Comparison of ENCODE assay signal across 30 cellular contexts in the genomic region with DNA sequence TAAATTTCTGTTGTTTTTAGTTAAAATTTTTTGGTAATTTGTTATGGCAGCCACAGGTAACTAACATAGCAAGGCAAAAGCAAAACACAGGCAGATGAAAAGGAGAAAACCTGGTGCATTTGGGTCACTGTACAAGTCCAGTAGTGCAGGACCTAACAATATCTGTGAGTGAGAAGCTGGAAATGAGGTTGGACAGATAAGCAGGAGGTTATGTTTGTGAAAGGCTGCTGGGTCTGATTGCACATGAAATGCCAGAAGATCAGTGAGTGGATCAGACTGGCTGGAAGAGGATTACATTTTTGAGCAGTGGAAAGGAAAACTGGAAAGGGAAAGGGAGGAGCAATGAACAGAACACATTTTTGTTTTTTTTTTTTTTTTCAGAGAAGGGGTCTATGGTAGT.
"Had no signal": no experiment of that assay in that cellular context is flagged by ENCODE, and none has a peak within 500 bp of the region (broad histone marks: within the 10 kb centered on the region; RNA-seq: fewer than 3 reads in every experiment).

No MANE protein-coding gene starts in this region.

- H3K36me3 Mint-ChIP-seq: activated naive CD4-positive, alpha-beta T cell treated with anti-CD3 and anti-CD28 coated beads, Interleukin-2, amount 50 U/mL, for 24 hours; activated naive CD8-positive, alpha-beta T cell treated with anti-CD3 and anti-CD28 coated beads for 36 hours had no signal

- H3K27ac ChIP-seq: adrenal gland, body of pancreas, esophagus muscularis mucosa, foreskin keratinocyte, gastrocnemius medialis, WERI-Rb-1 had no signal

- H3K9me3 ChIP-seq: adrenal gland, body of pancreas, esophagus muscularis mucosa, gastrocnemius medialis had no signal

- H3K4me3 Mint-ChIP-seq: activated B cell treated with CpG ODN at 0.5 μM for 24 hours; activated CD8-positive, alpha-beta T cell treated with anti-CD3 and anti-CD28 coated beads for 36 hours; activated naive CD4-positive, alpha-beta T cell treated with anti-CD3 and anti-CD28 coated beads for 36 hours; activated naive CD4-positive, alpha-beta T cell treated with anti-CD3 and anti-CD28 coated beads, Interleukin-2, amount 50 U/mL, for 24 hours; activated naive CD8-positive, alpha-beta T cell treated with anti-CD3 and anti-CD28 coated beads for 36 hours; activated naive CD8-positive, alpha-beta T cell treated with anti-CD3 and anti-CD28 coated beads, Interleukin-2, amount 50 U/mL, for 24 hours; activated T-cell treated with anti-CD3 and anti-CD28 coated beads, Interleukin-2, amount 50 U/mL, for 4 hours; T-helper 17 cell; T-helper 2 cell treated with Interferon-gamma antibody and Interleukin-4, amounts not matched to agents 5 μg/mL and 100 μg/mL, for 36 hours had no signal

- ATAC-seq: activated CD4-positive, CD25-positive, alpha-beta regulatory T cell treated with anti-CD3 and anti-CD28 coated beads, Interleukin-2, amount 50 U/mL, for 24 hours; activated CD8-positive, alpha-beta T cell treated with anti-CD3 and anti-CD28 coated beads for 36 hours; activated naive CD8-positive, alpha-beta T cell treated with anti-CD3 and anti-CD28 coated beads, Interleukin-2, amount 50 U/mL, for 24 hours; activated T-cell treated with anti-CD3 and anti-CD28 coated beads, Interleukin-2, amount 50 U/mL, for 4 hours; body of pancreas; foreskin keratinocyte; gastrocnemius medialis; T-helper 17 cell had no signal

- H3K4me3 ChIP-seq: adrenal gland, body of pancreas, esophagus muscularis mucosa, gastrocnemius medialis had no signal

- H3K27me3 ChIP-seq: adrenal gland, body of pancreas, esophagus muscularis mucosa, foreskin keratinocyte, gastrocnemius medialis had no signal

- H3K27me3 Mint-ChIP-seq: activated B cell treated with CpG ODN at 0.5 μM for 24 hours; activated CD8-positive, alpha-beta T cell treated with anti-CD3 and anti-CD28 coated beads for 36 hours; activated naive CD4-positive, alpha-beta T cell treated with anti-CD3 and anti-CD28 coated beads, Interleukin-2, amount 50 U/mL, for 24 hours; activated naive CD8-positive, alpha-beta T cell treated with anti-CD3 and anti-CD28 coated beads, Interleukin-2, amount 50 U/mL, for 24 hours; T-helper 17 cell had no signal

- DNase-seq: activated B cell treated with CpG ODN at 0.5 μM for 24 hours; activated CD4-positive, alpha-beta T cell treated with anti-CD3 and anti-CD28 coated beads for 48 hours; activated CD4-positive, alpha-beta T cell treated with anti-CD3 and anti-CD28 coated beads, Interleukin-2, amount 50 U/mL, for 1 hour; activated CD4-positive, alpha-beta T cell treated with anti-CD3 and anti-CD28 coated beads, Interleukin-2, amount 50 U/mL, for 48 hours; activated CD8-positive, alpha-beta memory T cell treated with anti-CD3 and anti-CD28 coated beads for 24 hours; activated CD8-positive, alpha-beta T cell treated with anti-CD3 and anti-CD28 coated beads for 36 hours; activated effector memory CD4-positive, alpha-beta T cell treated with anti-CD3 and anti-CD28 coated beads, Interleukin-2, amount 50 U/mL, for 16 hours; activated naive CD4-positive, alpha-beta T cell treated with anti-CD3 and anti-CD28 coated beads for 36 hours; activated naive CD8-positive, alpha-beta T cell treated with anti-CD3 and anti-CD28 coated beads for 36 hours; activated naive CD8-positive, alpha-beta T cell treated with anti-CD3 and anti-CD28 coated beads, Interleukin-2, amount 50 U/mL, for 24 hours; activated T-cell treated with anti-CD3 and anti-CD28 coated beads, Interleukin-2, amount 50 U/mL, for 4 hours; adrenal gland; amygdala; aorta; body of pancreas; caudate nucleus; cortex of kidney; dermis blood vessel endothelial cell; effector CD8-positive, alpha-beta T cell; foreskin keratinocyte; gastrocnemius medialis; T-helper 1 cell; T-helper 17 cell; T1000; WERI-Rb-1 had no signal

- H3K27ac Mint-ChIP-seq: activated B cell treated with CpG ODN at 0.5 μM for 24 hours; activated CD8-positive, alpha-beta T cell treated with anti-CD3 and anti-CD28 coated beads for 36 hours; activated naive CD4-positive, alpha-beta T cell treated with anti-CD3 and anti-CD28 coated beads for 36 hours; activated naive CD4-positive, alpha-beta T cell treated with anti-CD3 and anti-CD28 coated beads, Interleukin-2, amount 50 U/mL, for 24 hours; activated naive CD8-positive, alpha-beta T cell treated with anti-CD3 and anti-CD28 coated beads for 36 hours; activated naive CD8-positive, alpha-beta T cell treated with anti-CD3 and anti-CD28 coated beads, Interleukin-2, amount 50 U/mL, for 24 hours; activated T-helper 2 cell treated with anti-CD3 and anti-CD28 coated beads, Interferon-gamma antibody, Interleukin-2, Interleukin-4, amounts not matched to agents 10 μg/mL and 5 μg/mL and 100 μg/mL, durations not matched to agents 14 hours and 24 hours and 36 hours; T-helper 17 cell; T-helper 2 cell treated with Interferon-gamma antibody and Interleukin-4, amounts not matched to agents 5 μg/mL and 100 μg/mL, for 36 hours had no signal

- H3K9me3 Mint-ChIP-seq: activated CD8-positive, alpha-beta T cell treated with anti-CD3 and anti-CD28 coated beads for 36 hours; activated naive CD8-positive, alpha-beta T cell treated with anti-CD3 and anti-CD28 coated beads for 36 hours had no signal

- H3K4me1 Mint-ChIP-seq: activated B cell treated with CpG ODN at 0.5 μM for 24 hours; activated naive CD4-positive, alpha-beta T cell treated with anti-CD3 and anti-CD28 coated beads, Interleukin-2, amount 50 U/mL, for 24 hours; activated naive CD8-positive, alpha-beta T cell treated with anti-CD3 and anti-CD28 coated beads for 36 hours; activated naive CD8-positive, alpha-beta T cell treated with anti-CD3 and anti-CD28 coated beads, Interleukin-2, amount 50 U/mL, for 24 hours; T-helper 17 cell had no signal

- H3K4me1 ChIP-seq: adrenal gland, body of pancreas, esophagus muscularis mucosa, foreskin keratinocyte, gastrocnemius medialis had no signal
